1 cellular context compared by ENCODE assay signal in genomic region chr1:15623435-15623834, GRCh38.
TF ChIP-seq lines count a peak whose summit lies in the region.

No MANE protein-coding gene starts in this region.

TF ChIP-seq in HepG2, 621 proteins besides CTCF, POLR2A, EP300 and RAD21:
- TF ChIP-seq ZNF121 (CRISPR knock-in tag; IDR thresholded peaks at IDR 0.05) (peak; percentile 33; the same call in 1 of the 2 replicates), PHF5A (CRISPR knock-in tag; IDR thresholded peaks at IDR 0.05; ENCODE audit: low read depth, unreplicated experiment) (no peak)
